Comparison of ENCODE assay signal across 1 cellular context in genomic region chr1:17062751-17063150, GRCh38.
TF ChIP-seq lines count a peak whose summit lies in the region.

No MANE protein-coding gene starts in this region.

TF ChIP-seq in endothelial cell of umbilical vein, 7 proteins besides CTCF, POLR2A, EP300 and RAD21:
- TF ChIP-seq GATA2 (IDR thresholded peaks at IDR 0.05; ENCODE audit: insufficient read depth, insufficient read length, low read depth, low read length), result peak; percentile 15
